ENCODE assay signal across 8 cellular contexts in the genomic region with DNA sequence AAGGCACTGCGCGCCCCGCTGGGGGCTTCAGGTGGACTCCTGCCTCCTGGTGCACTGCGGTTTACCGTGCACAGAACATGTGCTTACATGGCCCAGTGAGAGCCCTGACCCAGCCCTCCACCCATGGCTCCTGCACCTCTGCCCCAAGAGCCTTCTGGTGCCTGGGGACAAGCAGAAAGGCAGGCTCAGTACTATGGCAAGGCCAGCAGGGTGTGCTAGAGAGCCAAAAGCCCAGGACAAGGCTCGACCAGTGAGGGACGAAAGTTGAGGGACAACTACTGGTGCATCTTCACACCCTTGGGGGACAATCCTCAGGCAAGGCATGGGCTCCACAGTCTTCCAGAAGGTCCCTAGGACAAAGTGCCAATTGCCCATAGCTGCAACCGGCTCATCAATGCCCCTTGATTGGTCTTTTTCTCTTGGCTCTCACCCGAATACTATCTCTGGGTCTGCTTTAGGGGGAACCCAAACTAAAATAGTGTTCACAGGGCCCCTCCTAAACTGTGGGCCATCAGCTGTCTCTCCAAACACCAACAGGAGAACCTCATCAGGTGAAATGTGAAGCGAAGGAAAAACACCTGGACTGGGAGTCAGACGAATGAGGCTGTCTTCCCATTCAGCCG. TPM values are rescaled to one million over a fixed set of nuclear protein-coding genes. Genes with fewer than 3 reads are reported as not detected.
DNase-seq lines count a peak whose midpoint lies in the region; ATAC-seq and TF ChIP-seq lines count a peak whose summit lies in the region.

No MANE protein-coding gene starts in this region.

- TF ChIP-seq CTCF in AG04450 (IDR thresholded peaks at IDR 0.05; ENCODE audit: low read depth, low read length) = peak; percentile 93

- POLR2A ChIA-PET in AG04450 (lab: Yijun Ruan, JAX) = no interaction called here

- ATAC-seq in GM18498 (IDR thresholded peaks at IDR 0.05; ENCODE audit: unreplicated experiment) (peak; percentile 60), aorta (ENCODE audit: low FRiP score) (peak; percentile 72)

- H3K27ac ChIP-seq in AG04450 (ENCODE audit: low read depth, low read length) (no peak overlapping the region), SJCRH30 (no peak overlapping the region), aorta (ENCODE audit: low read depth in 1 of 2, low read length in 2 of 2) (no peak overlapping the region)

- H3K4me3 ChIP-seq in AG04450 (ENCODE audit: low read depth, low read length) (no peak overlapping the region), SJCRH30 (no peak overlapping the region), aorta (ENCODE audit: low read length in 2 of 2) (no peak overlapping the region)

- H3K4me1 ChIP-seq in SJCRH30 (no peaks in the 10 kb centered on the region; the same call in 1 of the 2 replicates), aorta (ENCODE audit: control insufficient read depth in 1 of 2, insufficient read depth in 2 of 2, low read length in 2 of 2) (no peaks in the 10 kb centered on the region)

- 52 to 57% methylated on average over 12 of the region's 12 CpGs for WGBS in aorta, 2 donors

- no peaks in the 10 kb centered on the region for H3K9me3 ChIP-seq in AG04450 (ENCODE audit: control insufficient read depth, insufficient read depth, low read length)
- H3K9me3 ChIP-seq in SJCRH30 (replicated peaks) = no peaks in the 10 kb centered on the region
- no peaks in the 10 kb centered on the region for H3K9me3 ChIP-seq in aorta (ENCODE audit: control insufficient read depth, low read length)

- no peak for TF ChIP-seq EP300 in Ishikawa (IDR thresholded peaks at IDR 0.05; ENCODE audit: borderline replicate concordance)

- TF ChIP-seq RAD21 in Ishikawa (IDR thresholded peaks at IDR 0.05; ENCODE audit: low read depth) = peak; percentile 92

- H3K27me3 ChIP-seq in AG04450 (ENCODE audit: control insufficient read depth, insufficient read depth, low read length) (peaks cover 6% of the 10 kb centered on the region), SJCRH30 (no peaks in the 10 kb centered on the region), aorta (ENCODE audit: control insufficient read depth in 1 of 2, insufficient read depth in 2 of 2, low read length in 1 of 2) (no peaks in the 10 kb centered on the region)

- H3K36me3 ChIP-seq in SJCRH30 (no peaks in the 10 kb centered on the region), aorta (ENCODE audit: control insufficient read depth in 1 of 2, insufficient read depth in 2 of 2, low read length in 1 of 2) (peaks cover 0 to 2% of the 10 kb centered on the region in 2 donors)

- CTCF ChIA-PET in AG04450 (lab: Charles Lee) = interaction anchor here (0.6 to 3.0 kb wide), 19 partner anchors 9 to 384 kb away, joined by 3 to 23 read pairs (median 4); partner anchors contain the start of gene VWCE

- DNase-seq in AG04450 (ENCODE audit: low read depth, low spot score) (peak; percentile 27), SJCRH30 (peak; percentile 47 to 74), globus pallidus (ENCODE audit: low spot score) (peak; percentile 50), posterior vena cava (ENCODE audit: low spot score) (peak; percentile 86), aorta (peak; percentile 74 to 83)
- peak; percentile 17 to 44 (median 31) for DNase-seq in activated naive CD4-positive, alpha-beta T cell (lab: John Stamatoyannopoulos, UW)

- intact Hi-C loops in posterior vena cava (cut with DNase I) (no loop called here), aorta (cut with DNase I) (no loop called here)

TF ChIP-seq in Ishikawa, 13 proteins besides CTCF, POLR2A, EP300 and RAD21:
- TF ChIP-seq TEAD4 (IDR thresholded peaks at IDR 0.05) (no peak), MAX (IDR thresholded peaks at IDR 0.05) (no peak), CEBPB (IDR thresholded peaks at IDR 0.05) (no peak), TAF1 (IDR thresholded peaks at IDR 0.05; ENCODE audit: low read depth) (no peak), YY1 (IDR thresholded peaks at IDR 0.05; ENCODE audit: low read depth) (no peak), EGR1 (IDR thresholded peaks at IDR 0.05) (no peak), NFIC (IDR thresholded peaks at IDR 0.05) (no peak), FOXM1 (IDR thresholded peaks at IDR 0.05; ENCODE audit: borderline replicate concordance, low read depth) (no peak), CREB1 (IDR thresholded peaks at IDR 0.05; ENCODE audit: low read depth) (no peak), TCF12 (IDR thresholded peaks at IDR 0.05; ENCODE audit: low read depth) (no peak), ZBTB7A (IDR thresholded peaks at IDR 0.05; ENCODE audit: low read depth) (no peak)
- TF ChIP-seq, protein P1, sequence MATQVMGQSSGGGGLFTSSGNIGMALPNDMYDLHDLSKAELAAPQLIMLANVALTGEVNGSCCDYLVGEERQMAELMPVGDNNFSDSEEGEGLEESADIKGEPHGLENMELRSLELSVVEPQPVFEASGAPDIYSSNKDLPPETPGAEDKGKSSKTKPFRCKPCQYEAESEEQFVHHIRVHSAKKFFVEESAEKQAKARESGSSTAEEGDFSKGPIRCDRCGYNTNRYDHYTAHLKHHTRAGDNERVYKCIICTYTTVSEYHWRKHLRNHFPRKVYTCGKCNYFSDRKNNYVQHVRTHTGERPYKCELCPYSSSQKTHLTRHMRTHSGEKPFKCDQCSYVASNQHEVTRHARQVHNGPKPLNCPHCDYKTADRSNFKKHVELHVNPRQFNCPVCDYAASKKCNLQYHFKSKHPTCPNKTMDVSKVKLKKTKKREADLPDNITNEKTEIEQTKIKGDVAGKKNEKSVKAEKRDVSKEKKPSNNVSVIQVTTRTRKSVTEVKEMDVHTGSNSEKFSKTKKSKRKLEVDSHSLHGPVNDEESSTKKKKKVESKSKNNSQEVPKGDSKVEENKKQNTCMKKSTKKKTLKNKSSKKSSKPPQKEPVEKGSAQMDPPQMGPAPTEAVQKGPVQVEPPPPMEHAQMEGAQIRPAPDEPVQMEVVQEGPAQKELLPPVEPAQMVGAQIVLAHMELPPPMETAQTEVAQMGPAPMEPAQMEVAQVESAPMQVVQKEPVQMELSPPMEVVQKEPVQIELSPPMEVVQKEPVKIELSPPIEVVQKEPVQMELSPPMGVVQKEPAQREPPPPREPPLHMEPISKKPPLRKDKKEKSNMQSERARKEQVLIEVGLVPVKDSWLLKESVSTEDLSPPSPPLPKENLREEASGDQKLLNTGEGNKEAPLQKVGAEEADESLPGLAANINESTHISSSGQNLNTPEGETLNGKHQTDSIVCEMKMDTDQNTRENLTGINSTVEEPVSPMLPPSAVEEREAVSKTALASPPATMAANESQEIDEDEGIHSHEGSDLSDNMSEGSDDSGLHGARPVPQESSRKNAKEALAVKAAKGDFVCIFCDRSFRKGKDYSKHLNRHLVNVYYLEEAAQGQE (IDR thresholded peaks at IDR 0.05; ENCODE audit: low read depth) = no peak
- TF ChIP-seq, protein P2, sequence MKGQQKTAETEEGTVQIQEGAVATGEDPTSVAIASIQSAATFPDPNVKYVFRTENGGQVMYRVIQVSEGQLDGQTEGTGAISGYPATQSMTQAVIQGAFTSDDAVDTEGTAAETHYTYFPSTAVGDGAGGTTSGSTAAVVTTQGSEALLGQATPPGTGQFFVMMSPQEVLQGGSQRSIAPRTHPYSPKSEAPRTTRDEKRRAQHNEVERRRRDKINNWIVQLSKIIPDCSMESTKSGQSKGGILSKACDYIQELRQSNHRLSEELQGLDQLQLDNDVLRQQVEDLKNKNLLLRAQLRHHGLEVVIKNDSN (IDR thresholded peaks at IDR 0.05) = no peak

RNA-seq across cellular contexts. Expression of gene PGA5, which starts 13.5 kb away (rescaled TPM):
- polyA plus RNA-seq in AG04450 (2011; rRNA removed) (2.1 and 2.8 TPM in 2 replicates), aorta (under 1 TPM in 1 of 2 donors, not detected in 1; 0.10 TPM)
- polyA minus RNA-seq in AG04450 (2011; rRNA and poly(A)+ RNA removed) = 1.1 TPM in 2 replicates
- total RNA-seq in SJCRH30 (2014; rRNA removed; shearing (Covaris generic)) = not detected in 2 replicates
- total RNA-seq in posterior vena cava (under 1 TPM; 0.42 to 0.71 TPM), aorta (1 to 10 TPM in 1 of 2 donors, not detected in 1; 1.0 TPM)

RNA-seq across cellular contexts. Expression of gene PGA4, which starts 32.4 kb away (rescaled TPM):
- polyA plus RNA-seq in AG04450 (2011; rRNA removed) (0.82 and 1.1 TPM in 2 replicates), aorta (1 to 10 TPM in 1 of 2 donors, under 1 TPM in 1; 0.74 to 6.3 TPM)
- 1.6 and 2.3 TPM in 2 replicates for polyA minus RNA-seq in AG04450 (2011; rRNA and poly(A)+ RNA removed)
- not detected in 2 replicates for total RNA-seq in SJCRH30 (2014; rRNA removed; shearing (Covaris generic))
- total RNA-seq in posterior vena cava (1 to 10 TPM; 1.1 to 3.7 TPM), aorta (1 to 10 TPM; 1.3 to 2.6 TPM)

RNA-seq across cellular contexts. Expression of gene VWCE, which starts 40.6 kb away (rescaled TPM):
- 1.4 and 1.7 TPM in 2 replicates for polyA plus RNA-seq in AG04450 (2011; rRNA removed)
- polyA minus RNA-seq in AG04450 (2011; rRNA and poly(A)+ RNA removed) = 1.7 and 1.8 TPM in 2 replicates
- total RNA-seq in SJCRH30 (2014; rRNA removed; shearing (Covaris generic)) = 0.06 and 0.18 TPM in 2 replicates
- 1 to 10 TPM; 1.6 to 2.9 TPM for total RNA-seq in posterior vena cava
- total RNA-seq in aorta = 1 to 10 TPM; 3.0 to 5.6 TPM
- polyA plus RNA-seq in aorta = 1 to 10 TPM in 1 of 2 donors, not detected in 1; 2.0 TPM

RNA-seq across cellular contexts. Expression of gene PGA3, which starts 51.2 kb away (rescaled TPM):
- polyA plus RNA-seq in AG04450 (2011; rRNA removed) (0.99 and 1.8 TPM in 2 replicates), aorta (1 to 10 TPM; 2.5 to 9.5 TPM)
- polyA minus RNA-seq in AG04450 (2011; rRNA and poly(A)+ RNA removed) = 1.7 and 2.0 TPM in 2 replicates
- not detected in 2 replicates for total RNA-seq in SJCRH30 (2014; rRNA removed; shearing (Covaris generic))
- total RNA-seq in posterior vena cava (1 to 10 TPM in 1 of 2 donors, under 1 TPM in 1; 0.79 to 1.1 TPM), aorta (1 to 10 TPM in 1 of 2 donors, not detected in 1; 1.8 TPM)

Comparison
In these comparisons a context has a peak if more than half of its experiments do, and no peak if none do; other contexts are left out.
1. DNase-seq: peak in every context shown above with its lines; median percentile 86 in posterior vena cava; 78 in aorta; 60 in SJCRH30; 50 in globus pallidus; 31 in activated naive CD4-positive, alpha-beta T cell; 27 in AG04450.